Comparison of ENCODE assay signal across 8 cellular contexts in genomic region chr19:19489804-19490204, GRCh38. TPM values are rescaled to one million over a fixed set of nuclear protein-coding genes. Genes with fewer than 3 reads are reported as not detected.
DNase-seq lines count a peak whose midpoint lies in the region; ATAC-seq and TF ChIP-seq lines count a peak whose summit lies in the region.

No MANE protein-coding gene starts in this region.

- H3K4me1 ChIP-seq in A673 (ENCODE audit: insufficient read depth, low read length, poor library complexity, severe bottlenecking) (peaks cover 42% of the 10 kb centered on the region), OCI-LY7 (ENCODE audit: insufficient read depth, low read length, poor library complexity, severe bottlenecking) (peaks cover 33% of the 10 kb centered on the region)

- peak; percentile 14 for ATAC-seq in effector memory CD8-positive, alpha-beta T cell (replicated peaks)
- ATAC-seq in natural killer cell treated with Interleukin-12 subunit alpha and Interleukin-12 subunit beta and Interleukin-15 and Interleukin-18, amount 100 ng/mL, for 72 hours: no peak
- ATAC-seq in GM19328 (IDR thresholded peaks at IDR 0.05; ENCODE audit: unreplicated experiment): no peak
- ATAC-seq in GM19395 (IDR thresholded peaks at IDR 0.05; ENCODE audit: unreplicated experiment): no peak

- peaks cover 33 to 43% of the 10 kb centered on the region in 2 donors for H3K4me1 Mint-ChIP-seq in effector memory CD8-positive, alpha-beta T cell (ENCODE audit: low read depth in 2 of 2)
- H3K4me1 Mint-ChIP-seq in natural killer cell treated with Interleukin-12 subunit alpha and Interleukin-12 subunit beta and Interleukin-15 and Interleukin-18, amount 100 ng/mL, for 72 hours (ENCODE audit: low read depth in 2 of 2): peaks cover 38 to 39% of the 10 kb centered on the region in 2 donors

- peak overlapping the region; percentile 76 for H3K4me3 Mint-ChIP-seq in effector memory CD8-positive, alpha-beta T cell
- peak overlapping the region; percentile 80 for H3K4me3 Mint-ChIP-seq in natural killer cell treated with Interleukin-12 subunit alpha and Interleukin-12 subunit beta and Interleukin-15 and Interleukin-18, amount 100 ng/mL, for 72 hours

- no peaks in the 10 kb centered on the region for H3K27me3 ChIP-seq in A673 (replicated peaks; ENCODE audit: insufficient read depth, low read depth, low read length, poor library complexity)

- H3K9me3 Mint-ChIP-seq in effector memory CD8-positive, alpha-beta T cell: no peaks in the 10 kb centered on the region
- H3K9me3 Mint-ChIP-seq in natural killer cell treated with Interleukin-12 subunit alpha and Interleukin-12 subunit beta and Interleukin-15 and Interleukin-18, amount 100 ng/mL, for 72 hours: no peaks in the 10 kb centered on the region

- CTCF ChIA-PET in A673 (lab: Charles Lee) (interaction anchor here (1.0 to 2.3 kb wide), 5 partner anchors 51 to 344 kb away, joined by 3 to 6 read pairs (median 5); no protein-coding TSS in a partner anchor), OCI-LY7 (lab: Charles Lee; ENCODE audit: unreplicated experiment) (interaction anchor here (0.9 to 1.4 kb wide), 4 partner anchors 85 to 125 kb away, joined by 3 to 5 read pairs (median 4); partner anchors contain the start of gene GATAD2A)

- H3K36me3 ChIP-seq in A673 (ENCODE audit: insufficient read depth, low read length, poor library complexity, severe bottlenecking) (peaks cover 25% of the 10 kb centered on the region), OCI-LY7 (ENCODE audit: insufficient read depth, low read length) (peaks cover 47% of the 10 kb centered on the region)

- DNase-seq in A673 (ENCODE audit: low spot score) (no peak), OCI-LY7 (ENCODE audit: low spot score) (no peak), mucosa of gallbladder (ENCODE audit: low spot score) (no peak), SKM-1 (lab: John Stamatoyannopoulos, UW; ENCODE audit: unreplicated experiment) (no peak)
- DNase-seq in effector memory CD8-positive, alpha-beta T cell: peak in 1 of 3 experiments; percentile 28
- DNase-seq in natural killer cell treated with Interleukin-12 subunit alpha and Interleukin-12 subunit beta and Interleukin-15 and Interleukin-18, amount 100 ng/mL, for 72 hours (ENCODE audit: low spot score): no peak

- H4K20me1 ChIP-seq in OCI-LY7 (ENCODE audit: insufficient read depth, low read length): 0 out of 2 replicates have a peak, but pooled peaks cover 3% of the 10 kb centered on the region

- peak overlapping the region; percentile 91 for H3K27ac ChIP-seq in A673 (ENCODE audit: low read depth, low read length, poor library complexity, severe bottlenecking)
- peak overlapping the region; percentile 90 for H3K27ac ChIP-seq in OCI-LY7 (ENCODE audit: low read depth, low read length, poor library complexity, severe bottlenecking)

- H3K9me3 ChIP-seq in A673 (ENCODE audit: low read depth, low read length, poor library complexity, severe bottlenecking) (no peaks in the 10 kb centered on the region), OCI-LY7 (ENCODE audit: low read length) (no peaks in the 10 kb centered on the region)

- H3K27me3 Mint-ChIP-seq in effector memory CD8-positive, alpha-beta T cell: no peaks in the 10 kb centered on the region
- no peaks in the 10 kb centered on the region for H3K27me3 Mint-ChIP-seq in natural killer cell treated with Interleukin-12 subunit alpha and Interleukin-12 subunit beta and Interleukin-15 and Interleukin-18, amount 100 ng/mL, for 72 hours

- peaks cover 54% of the 10 kb centered on the region for H3K36me3 Mint-ChIP-seq in effector memory CD8-positive, alpha-beta T cell (ENCODE audit: insufficient read depth)
- no peaks in the 10 kb centered on the region for H3K36me3 Mint-ChIP-seq in natural killer cell treated with Interleukin-12 subunit alpha and Interleukin-12 subunit beta and Interleukin-15 and Interleukin-18, amount 100 ng/mL, for 72 hours

- POLR2A ChIA-PET in A673 (lab: Charles Lee; ENCODE audit: low non-redundant PET) (no interaction called here), OCI-LY7 (lab: Charles Lee) (interaction anchor here (1.1 to 2.1 kb wide), 3 partner anchors 85 to 125 kb away, joined by 5 to 10 read pairs (median 7); partner anchors contain the start of gene GATAD2A)

- H3K27ac Mint-ChIP-seq in effector memory CD8-positive, alpha-beta T cell: peak overlapping the region; percentile 98
- H3K27ac Mint-ChIP-seq in natural killer cell treated with Interleukin-12 subunit alpha and Interleukin-12 subunit beta and Interleukin-15 and Interleukin-18, amount 100 ng/mL, for 72 hours: peak overlapping the region; percentile 96 to 98

- TF ChIP-seq CTCF in A673 (conservative IDR thresholded peaks at IDR 0.05; ENCODE audit: low read depth, low read length) (no peak), OCI-LY7 (conservative IDR thresholded peaks at IDR 0.05; ENCODE audit: low read length) (no peak)

- H3K4me2 ChIP-seq in OCI-LY7 (ENCODE audit: low read length): peak overlapping the region; percentile 64

- H3K79me2 ChIP-seq in OCI-LY7 (ENCODE audit: insufficient read depth, low read depth, low read length): peaks cover 28% of the 10 kb centered on the region

- BruUV-seq in A673 (replicated peaks; lab: Mats Ljungman, UMichigan) (TSS peak; percentile 12), OCI-LY7 (replicated peaks; lab: Mats Ljungman, UMichigan) (no TSS peak)

- H2AFZ ChIP-seq in OCI-LY7 (ENCODE audit: low read length): no peak overlapping the region

- H3K4me3 ChIP-seq in A673 (ENCODE audit: low read depth, low read length, poor library complexity, severe bottlenecking) (no peak overlapping the region), OCI-LY7 (ENCODE audit: low read depth, low read length, poor library complexity, severe bottlenecking) (no peak overlapping the region)

- H3K9me2 ChIP-seq in OCI-LY7 (ENCODE audit: insufficient read depth, low read length): no peaks in the 10 kb centered on the region

- intact Hi-C loops in A673 (cut with micrococcal nuclease; ENCODE audit: unreplicated experiment) (loop anchor here (2.0 to 5.0 kb wide), 3 partner anchors 123 to 343 kb away; no protein-coding TSS in a partner anchor), OCI-LY7 (cut with micrococcal nuclease; ENCODE audit: unreplicated experiment) (loop anchor here (1.0 to 5.0 kb wide), 4 partner anchors 83 to 298 kb away; partner anchors contain the start of genes BORCS8 and RFXANK)

RNA-seq across cellular contexts. Expression of gene TSSK6, which starts 25.5 kb away (rescaled TPM):
- 2.5 TPM in 2 replicates for total RNA-seq in A673 (2021)
- total RNA-seq in OCI-LY7 (2014; rRNA removed; shearing (Covaris generic)): 7.1 and 10.5 TPM in 2 replicates
- 6.4 and 8.7 TPM in 2 replicates for total RNA-seq in OCI-LY7 (2022)
- total RNA-seq in natural killer cell treated with Interleukin-12 subunit alpha and Interleukin-12 subunit beta and Interleukin-15 and Interleukin-18, amount 100 ng/mL, for 72 hours: 1 to 10 TPM; 1.9 to 2.6 TPM
- 3.3 TPM for total RNA-seq in mucosa of gallbladder

RNA-seq across cellular contexts. Expression of gene NDUFA13, which starts 26.2 kb away (rescaled TPM):
- total RNA-seq in A673 (2021) (421 and 431 TPM in 2 replicates), OCI-LY7 (2022) (421 and 429 TPM in 2 replicates), mucosa of gallbladder (376 TPM)
- 275 and 320 TPM in 2 replicates for total RNA-seq in OCI-LY7 (2014; rRNA removed; shearing (Covaris generic))
- total RNA-seq in natural killer cell treated with Interleukin-12 subunit alpha and Interleukin-12 subunit beta and Interleukin-15 and Interleukin-18, amount 100 ng/mL, for 72 hours: 100 to 1,000 TPM; 261 to 310 TPM

RNA-seq across cellular contexts. Expression of gene YJEFN3, which starts 38.9 kb away (rescaled TPM):
- total RNA-seq in A673 (2021) (8.6 TPM in 2 replicates), OCI-LY7 (2022) (35.3 and 35.8 TPM in 2 replicates), mucosa of gallbladder (8.9 TPM)
- total RNA-seq in OCI-LY7 (2014; rRNA removed; shearing (Covaris generic)): 5.4 and 6.9 TPM in 2 replicates
- 10 to 100 TPM in 1 of 2 donors, 1 to 10 TPM in 1; 10.0 to 14.9 TPM for total RNA-seq in natural killer cell treated with Interleukin-12 subunit alpha and Interleukin-12 subunit beta and Interleukin-15 and Interleukin-18, amount 100 ng/mL, for 72 hours

RNA-seq across cellular contexts. Expression of gene CILP2, which starts 48.3 kb away (rescaled TPM):
- 0.77 and 1.6 TPM in 2 replicates for total RNA-seq in A673 (2021)
- 0.19 TPM in 1 of 2 replicates, not detected in the other for total RNA-seq in OCI-LY7 (2014; rRNA removed; shearing (Covaris generic))
- 0.48 and 0.51 TPM in 2 replicates for total RNA-seq in OCI-LY7 (2022)
- total RNA-seq in natural killer cell treated with Interleukin-12 subunit alpha and Interleukin-12 subunit beta and Interleukin-15 and Interleukin-18, amount 100 ng/mL, for 72 hours: under 1 TPM; 0.21 to 0.42 TPM
- total RNA-seq in mucosa of gallbladder: 0.26 TPM
